1 cellular context compared by ENCODE assay signal in the genomic region with DNA sequence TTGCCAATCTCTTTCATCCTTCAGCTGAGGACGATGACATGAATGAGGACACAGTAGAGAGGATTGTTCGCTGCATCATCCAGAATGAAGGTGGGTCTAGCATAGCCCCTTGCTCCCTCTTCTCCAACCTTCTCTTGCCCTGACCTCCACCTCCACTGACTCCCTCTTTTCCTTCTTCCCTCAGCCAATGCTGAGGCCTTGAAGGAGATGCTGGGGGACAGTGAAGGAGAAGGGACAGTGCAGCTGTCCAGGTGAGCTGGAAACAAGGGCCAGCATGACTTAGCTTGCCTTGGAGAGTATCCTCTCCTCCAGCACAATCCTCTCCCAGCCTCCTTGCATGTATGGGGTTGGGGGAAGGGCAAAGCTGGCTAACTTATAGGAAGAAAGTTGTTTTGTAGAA.
TF ChIP-seq lines count a peak whose summit lies in the region.

No MANE protein-coding gene starts in this region.

TF ChIP-seq in neural cell, 6 proteins besides CTCF, POLR2A, EP300 and RAD21 (continued from another document):
- TF ChIP-seq, protein P1, sequence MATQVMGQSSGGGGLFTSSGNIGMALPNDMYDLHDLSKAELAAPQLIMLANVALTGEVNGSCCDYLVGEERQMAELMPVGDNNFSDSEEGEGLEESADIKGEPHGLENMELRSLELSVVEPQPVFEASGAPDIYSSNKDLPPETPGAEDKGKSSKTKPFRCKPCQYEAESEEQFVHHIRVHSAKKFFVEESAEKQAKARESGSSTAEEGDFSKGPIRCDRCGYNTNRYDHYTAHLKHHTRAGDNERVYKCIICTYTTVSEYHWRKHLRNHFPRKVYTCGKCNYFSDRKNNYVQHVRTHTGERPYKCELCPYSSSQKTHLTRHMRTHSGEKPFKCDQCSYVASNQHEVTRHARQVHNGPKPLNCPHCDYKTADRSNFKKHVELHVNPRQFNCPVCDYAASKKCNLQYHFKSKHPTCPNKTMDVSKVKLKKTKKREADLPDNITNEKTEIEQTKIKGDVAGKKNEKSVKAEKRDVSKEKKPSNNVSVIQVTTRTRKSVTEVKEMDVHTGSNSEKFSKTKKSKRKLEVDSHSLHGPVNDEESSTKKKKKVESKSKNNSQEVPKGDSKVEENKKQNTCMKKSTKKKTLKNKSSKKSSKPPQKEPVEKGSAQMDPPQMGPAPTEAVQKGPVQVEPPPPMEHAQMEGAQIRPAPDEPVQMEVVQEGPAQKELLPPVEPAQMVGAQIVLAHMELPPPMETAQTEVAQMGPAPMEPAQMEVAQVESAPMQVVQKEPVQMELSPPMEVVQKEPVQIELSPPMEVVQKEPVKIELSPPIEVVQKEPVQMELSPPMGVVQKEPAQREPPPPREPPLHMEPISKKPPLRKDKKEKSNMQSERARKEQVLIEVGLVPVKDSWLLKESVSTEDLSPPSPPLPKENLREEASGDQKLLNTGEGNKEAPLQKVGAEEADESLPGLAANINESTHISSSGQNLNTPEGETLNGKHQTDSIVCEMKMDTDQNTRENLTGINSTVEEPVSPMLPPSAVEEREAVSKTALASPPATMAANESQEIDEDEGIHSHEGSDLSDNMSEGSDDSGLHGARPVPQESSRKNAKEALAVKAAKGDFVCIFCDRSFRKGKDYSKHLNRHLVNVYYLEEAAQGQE (IDR thresholded peaks at IDR 0.05; ENCODE audit: borderline replicate concordance), result no peak
- TF ChIP-seq SMC3 (conservative IDR thresholded peaks at IDR 0.05; ENCODE audit: poor library complexity) (no peak), EZH2 (IDR thresholded peaks at IDR 0.05; ENCODE audit: borderline replicate concordance, insufficient read depth, low read length, poor library complexity, severe bottlenecking) (no peak), TAF1 (IDR thresholded peaks at IDR 0.05; ENCODE audit: low read depth) (no peak)
